Comparison of ENCODE assay signal across 22 cellular contexts in the genomic region with DNA sequence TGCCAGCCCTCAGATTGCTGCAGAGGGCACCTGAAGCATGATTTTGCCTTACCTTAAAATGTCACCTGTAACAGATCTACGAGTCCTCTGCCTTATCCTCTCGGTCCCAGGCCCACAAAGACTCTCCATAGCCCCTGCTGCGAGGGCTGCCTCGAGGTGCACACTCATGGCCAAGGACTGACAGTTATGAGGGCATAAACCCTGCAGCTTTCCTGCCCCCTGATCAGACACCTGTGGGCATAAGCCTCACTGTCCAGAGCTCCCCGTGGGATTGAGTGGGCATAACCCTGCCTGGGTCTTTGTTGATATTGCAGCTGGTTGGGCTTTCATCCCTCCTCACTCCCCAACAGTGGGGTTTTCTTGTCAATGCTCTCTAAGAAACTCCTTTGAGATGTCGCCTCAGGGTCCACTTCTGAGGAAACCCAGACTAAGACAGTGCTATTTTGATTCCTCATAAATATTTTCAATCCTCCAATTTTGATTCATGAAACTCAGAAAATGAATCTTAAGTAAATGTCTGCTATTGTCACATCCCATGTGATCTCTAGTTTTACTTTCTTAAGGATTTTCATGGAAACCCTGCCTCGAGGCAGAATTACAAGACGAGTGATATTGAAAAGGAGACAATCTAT.
"Had no signal": no experiment of that assay in that cellular context is flagged by ENCODE, and none has a peak within 500 bp of the region (broad histone marks: within the 10 kb centered on the region; RNA-seq: fewer than 3 reads in every experiment).

No MANE protein-coding gene starts in this region.

- H3K27ac ChIP-seq: esophagus squamous epithelium, ovary, psoas muscle, sigmoid colon, stomach, thyroid gland had no signal

- H3K4me1 ChIP-seq: esophagus squamous epithelium, psoas muscle, sigmoid colon, stomach, thyroid gland had no signal

- H3K27me3 ChIP-seq: ovary, sigmoid colon, stomach, thyroid gland had no signal

- H3K9me3 ChIP-seq: esophagus squamous epithelium, mucosa of descending colon, ovary, psoas muscle, sigmoid colon, stomach, thyroid gland had no signal

- ATAC-seq: left lobe of liver; mucosa of descending colon; psoas muscle; right cardiac atrium; stimulated activated effector memory CD8-positive, alpha-beta T cell treated with anti-CD3 and anti-CD28 coated beads, Interleukin-12 subunit alpha, Interleukin-12 subunit beta, amount 100 ng/mL, for 72 hours had no signal

- H3K4me3 ChIP-seq: esophagus squamous epithelium, mucosa of descending colon, ovary, psoas muscle, sigmoid colon, stomach, thyroid gland had no signal

- H3K36me3 ChIP-seq: esophagus squamous epithelium, ovary, sigmoid colon, stomach, thyroid gland had no signal

- DNase-seq: cortex of kidney; effector CD4-positive, alpha-beta T cell; erythroblast; esophagus squamous epithelium; hypothalamus; immature natural killer cell; mesenchymal stem cell; mucosa of descending colon; naive B cell; nephron progenitor cell; occipital lobe; ovary; psoas muscle; right cardiac atrium; sigmoid colon; stimulated activated CD4-positive, alpha-beta T cell treated with anti-CD3 and anti-CD28 coated beads, Interleukin-4, amount 100 ng/mL, for 24 hours; stimulated activated naive CD4-positive, alpha-beta T cell treated with Interleukin-2 at 50 U/mL for 16 hours; stomach; thyroid gland; trophoblast cell had no signal
